In genomic region chr17:47694818-47695663, GRCh38 we compare ENCODE assay signal across 8 cellular contexts. TPM values are rescaled to one million over a fixed set of nuclear protein-coding genes. Genes with fewer than 3 reads are reported as not detected.
DNase-seq lines count a peak whose midpoint lies in the region; ATAC-seq and TF ChIP-seq lines count a peak whose summit lies in the region.

No MANE protein-coding gene starts in this region.

- peak; percentile 73 for DNase-seq in 8988T
- DNase-seq in HFFc6 = no peak
- DNase-seq in choroid plexus epithelial cell (ENCODE audit: low read depth) = peak; percentile 30
- DNase-seq in stimulated activated CD4-positive, alpha-beta T cell treated with anti-CD3 and anti-CD28 coated beads, Interleukin-4, amount 100 ng/mL, for 4 hours = peak; percentile 65 to 76
- no peak for DNase-seq in NCI-H526 treated with DMSO at 0.1 percent for 48 hours (lab: John Stamatoyannopoulos, UW)

- H3K36me3 ChIP-seq in liver (ENCODE audit: control insufficient read depth in 4 of 4, insufficient read depth in 3 of 4, low read depth in 1 of 4, low read length in 3 of 4) = no peaks in the 10 kb centered on the region

- peaks cover 25% of the 10 kb centered on the region for H3K4me1 Mint-ChIP-seq in HFFc6 (ENCODE audit: low read depth)

- no peaks in the 10 kb centered on the region for H3K9me3 Mint-ChIP-seq in HFFc6

- H3K27ac ChIP-seq in liver (ENCODE audit: low read depth in 1 of 2, low read length in 2 of 2) = peak overlapping the region; percentile 69

- whole genome bisulfite sequencing in liver = 19% methylated on average over 60 of the region's 60 CpGs

- peak overlapping the region; percentile 51 for H3K27ac Mint-ChIP-seq in HFFc6

- H3K27me3 Mint-ChIP-seq in HFFc6 (ENCODE audit: insufficient read depth) = peaks cover 5% of the 10 kb centered on the region

- H3K4me3 Mint-ChIP-seq in HFFc6 = peak overlapping the region; percentile 87

- peak overlapping the region in 1 of 2 donors; percentile 7 for H3K9ac ChIP-seq in liver (ENCODE audit: low read depth in 1 of 2, low read length in 2 of 2)

- TF ChIP-seq RAD21 in liver (IDR thresholded peaks at IDR 0.05) = no peak

- ATAC-seq in HG03521 (IDR thresholded peaks at IDR 0.05; ENCODE audit: unreplicated experiment) = no peak

- no peaks in the 10 kb centered on the region for H3K27me3 ChIP-seq in liver (ENCODE audit: control insufficient read depth in 4 of 4, insufficient read depth in 4 of 4, low read length in 3 of 4)

- H3K4me3 ChIP-seq in WI38 (ENCODE audit: low read depth, low read length) (peak overlapping the region; percentile 70), choroid plexus epithelial cell (ENCODE audit: low read depth, low read length) (peak overlapping the region; percentile 69), liver (ENCODE audit: low read depth in 1 of 3, low read length in 3 of 3) (peak overlapping the region; percentile 32 to 79 (median 50))

- peaks cover 2 to 21% (median 11%) of the 10 kb centered on the region in 4 donors for H3K4me1 ChIP-seq in liver (ENCODE audit: control insufficient read depth in 4 of 4, insufficient read depth in 4 of 4, low read length in 3 of 4)

- TF ChIP-seq CTCF in HFFc6 (IDR thresholded peaks at IDR 0.05) = no peak
- TF ChIP-seq CTCF in WI38 (IDR thresholded peaks at IDR 0.05; ENCODE audit: low read depth, low read length) = no peak
- TF ChIP-seq CTCF in choroid plexus epithelial cell (conservative IDR thresholded peaks at IDR 0.05; ENCODE audit: low read depth, low read length) = no peak
- no peak for TF ChIP-seq CTCF in liver (IDR thresholded peaks at IDR 0.05; ENCODE audit: low read depth, low read length, missing input control)

- no peaks in the 10 kb centered on the region; the same call in 1 of the 2 replicates for H3K36me3 Mint-ChIP-seq in HFFc6 (ENCODE audit: low read depth)

- no peaks in the 10 kb centered on the region for H3K9me3 ChIP-seq in liver (ENCODE audit: control insufficient read depth in 4 of 4, low read length in 3 of 4)

TF ChIP-seq in liver, 16 proteins besides CTCF, POLR2A, EP300 and RAD21:
- TF ChIP-seq NR2F2 (IDR thresholded peaks at IDR 0.05) (peak; percentile 81), RXRA (IDR thresholded peaks at IDR 0.05) (no peak)

RNA-seq across cellular contexts. Expression of gene TBKBP1, which starts 1.1 kb away (rescaled TPM):
- 1 to 10 TPM; 6.6 to 8.3 (median 7.7) TPM for total RNA-seq in HFFc6 (2021; fragmentation: NEBNext Ultra II Directional; extraction: Animal tissue kit (Norgen Biotek cat#: 25700))
- 1 to 10 TPM; 1.4 to 1.5 TPM for total RNA-seq in liver
- polyA plus RNA-seq in liver = 1 to 10 TPM in 1 of 2 donors, under 1 TPM in 1; 0.25 to 2.0 TPM

RNA-seq across cellular contexts. Expression of gene TBX21, which starts 38.0 kb away (rescaled TPM):
- total RNA-seq in HFFc6 (2021; fragmentation: NEBNext Ultra II Directional; extraction: Animal tissue kit (Norgen Biotek cat#: 25700)) = not detected
- total RNA-seq in liver = under 1 TPM; 0.19 to 0.59 TPM
- polyA plus RNA-seq in liver = under 1 TPM in 1 of 2 donors, not detected in 1; 0.25 TPM

RNA-seq across cellular contexts. Expression of gene KPNB1, which starts 45.3 kb away (rescaled TPM):
- total RNA-seq in HFFc6 (2021; fragmentation: NEBNext Ultra II Directional; extraction: Animal tissue kit (Norgen Biotek cat#: 25700)) = 100 to 1,000 TPM; 439 to 580 (median 549) TPM
- 100 to 1,000 TPM; 111 to 114 TPM for total RNA-seq in liver
- polyA plus RNA-seq in liver = 10 to 100 TPM; 27.6 to 39.5 TPM

Comparison
In these comparisons a context has a peak if more than half of its experiments do, and no peak if none do; other contexts are left out.
1. DNase-seq: peak in 8988T (single experiment), choroid plexus epithelial cell (single experiment) and stimulated activated CD4-positive, alpha-beta T cell treated with anti-CD3 and anti-CD28 coated beads, Interleukin-4, amount 100 ng/mL, for 4 hours (2 of 2); none in HFFc6 (single experiment) and NCI-H526 treated with DMSO at 0.1 percent for 48 hours (single experiment).
2. Peak in every context shown above with its lines, with median percentiles within 50 percentile points of each other: H3K4me3 ChIP-seq.